1 cellular context compared by ENCODE assay signal in genomic region chr1:18820791-18821641, GRCh38.
TF ChIP-seq lines count a peak whose summit lies in the region.

No MANE protein-coding gene starts in this region.

TF ChIP-seq in GM23338, 12 proteins besides CTCF, POLR2A, EP300 and RAD21 (continued from another document):
- TF ChIP-seq, protein P1, sequence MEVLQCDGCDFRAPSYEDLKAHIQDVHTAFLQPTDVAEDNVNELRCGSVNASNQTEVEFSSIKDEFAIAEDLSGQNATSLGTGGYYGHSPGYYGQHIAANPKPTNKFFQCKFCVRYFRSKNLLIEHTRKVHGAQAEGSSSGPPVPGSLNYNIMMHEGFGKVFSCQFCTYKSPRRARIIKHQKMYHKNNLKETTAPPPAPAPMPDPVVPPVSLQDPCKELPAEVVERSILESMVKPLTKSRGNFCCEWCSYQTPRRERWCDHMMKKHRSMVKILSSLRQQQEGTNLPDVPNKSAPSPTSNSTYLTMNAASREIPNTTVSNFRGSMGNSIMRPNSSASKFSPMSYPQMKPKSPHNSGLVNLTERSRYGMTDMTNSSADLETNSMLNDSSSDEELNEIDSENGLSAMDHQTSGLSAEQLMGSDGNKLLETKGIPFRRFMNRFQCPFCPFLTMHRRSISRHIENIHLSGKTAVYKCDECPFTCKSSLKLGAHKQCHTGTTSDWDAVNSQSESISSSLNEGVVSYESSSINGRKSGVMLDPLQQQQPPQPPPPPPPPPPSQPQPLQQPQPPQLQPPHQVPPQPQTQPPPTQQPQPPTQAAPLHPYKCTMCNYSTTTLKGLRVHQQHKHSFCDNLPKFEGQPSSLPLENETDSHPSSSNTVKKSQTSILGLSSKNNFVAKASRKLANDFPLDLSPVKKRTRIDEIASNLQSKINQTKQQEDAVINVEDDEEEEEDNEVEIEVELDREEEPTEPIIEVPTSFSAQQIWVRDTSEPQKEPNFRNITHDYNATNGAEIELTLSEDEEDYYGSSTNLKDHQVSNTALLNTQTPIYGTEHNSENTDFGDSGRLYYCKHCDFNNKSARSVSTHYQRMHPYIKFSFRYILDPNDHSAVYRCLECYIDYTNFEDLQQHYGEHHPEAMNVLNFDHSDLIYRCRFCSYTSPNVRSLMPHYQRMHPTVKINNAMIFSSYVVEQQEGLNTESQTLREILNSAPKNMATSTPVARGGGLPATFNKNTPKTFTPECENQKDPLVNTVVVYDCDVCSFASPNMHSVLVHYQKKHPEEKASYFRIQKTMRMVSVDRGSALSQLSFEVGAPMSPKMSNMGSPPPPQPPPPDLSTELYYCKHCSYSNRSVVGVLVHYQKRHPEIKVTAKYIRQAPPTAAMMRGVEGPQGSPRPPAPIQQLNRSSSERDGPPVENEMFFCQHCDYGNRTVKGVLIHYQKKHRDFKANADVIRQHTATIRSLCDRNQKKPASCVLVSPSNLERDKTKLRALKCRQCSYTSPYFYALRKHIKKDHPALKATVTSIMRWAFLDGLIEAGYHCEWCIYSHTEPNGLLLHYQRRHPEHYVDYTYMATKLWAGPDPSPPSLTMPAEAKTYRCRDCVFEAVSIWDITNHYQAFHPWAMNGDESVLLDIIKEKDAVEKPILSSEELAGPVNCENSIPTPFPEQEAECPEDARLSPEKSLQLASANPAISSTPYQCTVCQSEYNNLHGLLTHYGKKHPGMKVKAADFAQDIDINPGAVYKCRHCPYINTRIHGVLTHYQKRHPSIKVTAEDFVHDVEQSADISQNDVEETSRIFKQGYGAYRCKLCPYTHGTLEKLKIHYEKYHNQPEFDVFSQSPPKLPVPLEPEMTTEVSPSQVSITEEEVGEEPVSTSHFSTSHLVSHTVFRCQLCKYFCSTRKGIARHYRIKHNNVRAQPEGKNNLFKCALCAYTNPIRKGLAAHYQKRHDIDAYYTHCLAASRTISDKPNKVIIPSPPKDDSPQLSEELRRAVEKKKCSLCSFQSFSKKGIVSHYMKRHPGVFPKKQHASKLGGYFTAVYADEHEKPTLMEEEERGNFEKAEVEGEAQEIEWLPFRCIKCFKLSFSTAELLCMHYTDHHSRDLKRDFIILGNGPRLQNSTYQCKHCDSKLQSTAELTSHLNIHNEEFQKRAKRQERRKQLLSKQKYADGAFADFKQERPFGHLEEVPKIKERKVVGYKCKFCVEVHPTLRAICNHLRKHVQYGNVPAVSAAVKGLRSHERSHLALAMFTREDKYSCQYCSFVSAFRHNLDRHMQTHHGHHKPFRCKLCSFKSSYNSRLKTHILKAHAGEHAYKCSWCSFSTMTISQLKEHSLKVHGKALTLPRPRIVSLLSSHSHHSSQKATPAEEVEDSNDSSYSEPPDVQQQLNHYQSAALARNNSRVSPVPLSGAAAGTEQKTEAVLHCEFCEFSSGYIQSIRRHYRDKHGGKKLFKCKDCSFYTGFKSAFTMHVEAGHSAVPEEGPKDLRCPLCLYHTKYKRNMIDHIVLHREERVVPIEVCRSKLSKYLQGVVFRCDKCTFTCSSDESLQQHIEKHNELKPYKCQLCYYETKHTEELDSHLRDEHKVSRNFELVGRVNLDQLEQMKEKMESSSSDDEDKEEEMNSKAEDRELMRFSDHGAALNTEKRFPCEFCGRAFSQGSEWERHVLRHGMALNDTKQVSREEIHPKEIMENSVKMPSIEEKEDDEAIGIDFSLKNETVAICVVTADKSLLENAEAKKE (CRISPR knock-in tag; IDR thresholded peaks at IDR 0.05) = no peak
